In genomic region chr12:65882504-65882903, GRCh38 we compare ENCODE assay signal across 11 cellular contexts. TPM values are rescaled to one million over a fixed set of nuclear protein-coding genes. Genes with fewer than 3 reads are reported as not detected.
DNase-seq lines count a peak whose midpoint lies in the region; ATAC-seq and TF ChIP-seq lines count a peak whose summit lies in the region.
"Had no signal": no experiment of that assay in that cellular context is flagged by ENCODE, and none has a peak within 500 bp of the region (broad histone marks: within the 10 kb centered on the region; RNA-seq: fewer than 3 reads in every experiment).

No MANE protein-coding gene starts in this region.

- no peak for TF ChIP-seq EP300 in SK-N-SH (IDR thresholded peaks at IDR 0.05; ENCODE audit: borderline replicate concordance in 1 of 2, low read depth in 1 of 2, low read length in 1 of 2)
- no peak for TF ChIP-seq EP300 in upper lobe of left lung (IDR thresholded peaks at IDR 0.05)

- peaks cover 65% of the 10 kb centered on the region for H3K4me1 Mint-ChIP-seq in WTC11
- H3K4me1 Mint-ChIP-seq in natural killer cell treated with Interleukin-12 subunit alpha and Interleukin-12 subunit beta and Interleukin-15 and Interleukin-18, amount 100 ng/mL, for 72 hours (ENCODE audit: low read depth in 2 of 2) = peaks cover 0 to 19% of the 10 kb centered on the region in 2 donors

- CTCF ChIA-PET in SK-N-SH (lab: Yijun Ruan, JAX) = interaction anchor here (1.0 kb wide), 1 partner anchor 9 kb away, joined by 3 read pairs; no protein-coding TSS in a partner anchor
- CTCF ChIA-PET in WTC11 (lab: Charles Lee) = interaction anchor here (0.7 to 2.1 kb wide), 5 partner anchors 11 to 326 kb away, joined by 3 to 11 read pairs (median 5); no protein-coding TSS in a partner anchor

- no peak for TF ChIP-seq CTCF in SK-N-SH (IDR thresholded peaks at IDR 0.05)
- no peak for TF ChIP-seq CTCF in choroid plexus epithelial cell (conservative IDR thresholded peaks at IDR 0.05; ENCODE audit: low read depth, low read length)
- no peak for TF ChIP-seq CTCF in upper lobe of left lung (IDR thresholded peaks at IDR 0.05)
- no peak for TF ChIP-seq CTCF in WTC11 (IDR thresholded peaks at IDR 0.05)

- H3K9me2 ChIP-seq in SK-N-SH = no peaks in the 10 kb centered on the region

- H3K27me3 ChIP-seq in SK-N-SH (ENCODE audit: insufficient read depth) = no peaks in the 10 kb centered on the region
- no peaks in the 10 kb centered on the region for H3K27me3 ChIP-seq in muscle layer of duodenum (ENCODE audit: low read depth, low read length)
- no peaks in the 10 kb centered on the region for H3K27me3 ChIP-seq in upper lobe of left lung

- no peak overlapping the region for H2AFZ ChIP-seq in SK-N-SH (ENCODE audit: low read depth)

- no peak for TF ChIP-seq RAD21 in SK-N-SH (IDR thresholded peaks at IDR 0.05; ENCODE audit: low read length)

- H3K4me1 ChIP-seq in SK-N-SH (ENCODE audit: control insufficient read depth in 1 of 2, insufficient read depth in 2 of 2, low read depth in 1 of 2, low read length in 1 of 2) (peaks cover 0 to 69% of the 10 kb centered on the region in 2 experiments), muscle layer of duodenum (ENCODE audit: control insufficient read depth in 1 of 2, insufficient read depth in 2 of 2, low read length in 2 of 2) (peaks cover 13 to 18% of the 10 kb centered on the region in 2 donors), upper lobe of left lung (peaks cover 11 to 24% (median 18%) of the 10 kb centered on the region in 4 donors)

- H3K27ac ChIP-seq in SK-N-SH (ENCODE audit: low read depth in 2 of 2, low read length in 1 of 2) (peak overlapping the region; percentile 79 to 100), muscle layer of duodenum (ENCODE audit: low read length) (no peak overlapping the region), upper lobe of left lung (peak overlapping the region; percentile 8 to 65 (median 45))

- H3K4me3 ChIP-seq in SK-N-SH (ENCODE audit: low read depth in 2 of 2, low read length in 1 of 2) = no peak overlapping the region
- peak overlapping the region; percentile 45 for H3K4me3 ChIP-seq in choroid plexus epithelial cell (ENCODE audit: low read depth, low read length)
- peak overlapping the region; percentile 58 to 59 for H3K4me3 ChIP-seq in muscle layer of duodenum (ENCODE audit: low read depth in 1 of 2, low read length in 2 of 2)
- H3K4me3 ChIP-seq in upper lobe of left lung = peak overlapping the region in 3 of 4 donors; percentile 20 to 35 (median 30)

- H3F3A ChIP-seq in SK-N-SH (replicated peaks; ENCODE audit: insufficient read depth) = peaks cover 86% of the 10 kb centered on the region

- peak overlapping the region; percentile 69 for H3K4me2 ChIP-seq in SK-N-SH

- H4K20me1 ChIP-seq in SK-N-SH (ENCODE audit: insufficient read depth) = peaks cover 49% of the 10 kb centered on the region

- H3K27me3 Mint-ChIP-seq in WTC11 (ENCODE audit: low read depth) = no peaks in the 10 kb centered on the region
- H3K27me3 Mint-ChIP-seq in natural killer cell treated with Interleukin-12 subunit alpha and Interleukin-12 subunit beta and Interleukin-15 and Interleukin-18, amount 100 ng/mL, for 72 hours = peaks cover 17 to 30% of the 10 kb centered on the region in 2 donors

- DNase-seq in SK-N-SH (no peak), choroid plexus epithelial cell (ENCODE audit: low read depth) (no peak), upper lobe of left lung (no peak), WTC11 (ENCODE audit: low spot score) (no peak)
- no peak for DNase-seq in natural killer cell treated with Interleukin-12 subunit alpha and Interleukin-12 subunit beta and Interleukin-15 and Interleukin-18, amount 100 ng/mL, for 72 hours (ENCODE audit: low spot score)
- DNase-seq: activated CD4-positive, alpha-beta T cell treated with anti-CD3 and anti-CD28 coated beads, Interleukin-2, amount 50 U/mL, for 4 hours; activated naive CD4-positive, alpha-beta T cell treated with anti-CD3 and anti-CD28 coated beads, Interleukin-2, amount 50 U/mL, for 16 hours; stimulated activated naive CD4-positive, alpha-beta T cell had no signal

- no peak; the same call in 2 of the 3 replicates for ATAC-seq in SK-N-SH treated with all-trans-retinoic acid at 6 μM for 48 hours
- no peak for ATAC-seq in upper lobe of left lung (ENCODE audit: low FRiP score in 2 of 2)
- ATAC-seq in HG03025 (IDR thresholded peaks at IDR 0.05; ENCODE audit: low FRiP score, unreplicated experiment) = no peak
- ATAC-seq in WTC11 = no peak
- ATAC-seq in natural killer cell treated with Interleukin-12 subunit alpha and Interleukin-12 subunit beta and Interleukin-15 and Interleukin-18, amount 100 ng/mL, for 72 hours = no peak

- peaks cover 0 to 32% of the 10 kb centered on the region in 2 experiments for H3K36me3 ChIP-seq in SK-N-SH (replicated peaks in 1 of 2; ENCODE audit: control insufficient read depth in 1 of 2, insufficient read depth in 2 of 2, low read length in 1 of 2)
- peaks cover 0 to 5% of the 10 kb centered on the region in 2 donors for H3K36me3 ChIP-seq in muscle layer of duodenum (ENCODE audit: control insufficient read depth in 1 of 2, insufficient read depth in 2 of 2, low read length in 2 of 2)
- H3K36me3 ChIP-seq in upper lobe of left lung = no peaks in the 10 kb centered on the region

- no peaks in the 10 kb centered on the region for H3K9me3 ChIP-seq in SK-N-SH
- no peaks in the 10 kb centered on the region for H3K9me3 ChIP-seq in muscle layer of duodenum (ENCODE audit: control insufficient read depth in 1 of 2, low read length in 2 of 2)
- no peaks in the 10 kb centered on the region for H3K9me3 ChIP-seq in upper lobe of left lung

- H3K79me2 ChIP-seq in SK-N-SH (ENCODE audit: insufficient read depth) = peaks cover 100% of the 10 kb centered on the region

- H3K27ac Mint-ChIP-seq in WTC11 = no peak overlapping the region; the same call in 1 of the 2 replicates
- H3K27ac Mint-ChIP-seq in natural killer cell treated with Interleukin-12 subunit alpha and Interleukin-12 subunit beta and Interleukin-15 and Interleukin-18, amount 100 ng/mL, for 72 hours = no peak overlapping the region

- H3K36me3 Mint-ChIP-seq in WTC11 = peaks cover 7% of the 10 kb centered on the region; the same call in 1 of the 2 replicates
- H3K36me3 Mint-ChIP-seq in natural killer cell treated with Interleukin-12 subunit alpha and Interleukin-12 subunit beta and Interleukin-15 and Interleukin-18, amount 100 ng/mL, for 72 hours = no peaks in the 10 kb centered on the region

- no peaks in the 10 kb centered on the region for H3K9me3 Mint-ChIP-seq in WTC11
- no peaks in the 10 kb centered on the region for H3K9me3 Mint-ChIP-seq in natural killer cell treated with Interleukin-12 subunit alpha and Interleukin-12 subunit beta and Interleukin-15 and Interleukin-18, amount 100 ng/mL, for 72 hours

- WGBS in SK-N-SH (ENCODE audit: low lambda C conversion rate) = 43% methylated on average over 3 of the region's 3 CpGs
- 43 to 51% methylated on average over 3 of the region's 3 CpGs for WGBS in upper lobe of left lung, 2 donors

- POLR2A ChIA-PET in SK-N-SH (lab: Yijun Ruan, JAX) (no interaction called here), WTC11 (lab: Charles Lee) (no interaction called here)

- TF ChIP-seq POLR2A in upper lobe of left lung (IDR thresholded peaks at IDR 0.05) = no peak

- no peak overlapping the region for H3K4me3 Mint-ChIP-seq in WTC11
- no peak overlapping the region for H3K4me3 Mint-ChIP-seq in natural killer cell treated with Interleukin-12 subunit alpha and Interleukin-12 subunit beta and Interleukin-15 and Interleukin-18, amount 100 ng/mL, for 72 hours

- H3K9ac ChIP-seq in SK-N-SH = peak overlapping the region; percentile 46; the same call in 1 of the 2 replicates

TF ChIP-seq in SK-N-SH, 30 proteins besides CTCF, POLR2A, EP300 and RAD21:
- TF ChIP-seq TCF12 (IDR thresholded peaks at IDR 0.05) = no peak
- TF ChIP-seq YY1 (IDR thresholded peaks at IDR 0.05; ENCODE audit: low read depth) = no peak
- TF ChIP-seq JUND (IDR thresholded peaks at IDR 0.05) = no peak
- no peak for TF ChIP-seq POLR2AphosphoS5 (IDR thresholded peaks at IDR 0.05; ENCODE audit: low read depth, low read length)
- no peak for TF ChIP-seq MXI1 (IDR thresholded peaks at IDR 0.05; ENCODE audit: low read depth, low read length)

TF ChIP-seq in SK-N-SH treated with all-trans-retinoic acid at 6 μM for 48 hours, 23 proteins besides CTCF, POLR2A, EP300 and RAD21 (continues in another document):
- no peak for TF ChIP-seq SNAI2 (CRISPR knock-in tag; IDR thresholded peaks at IDR 0.05)
- no peak for TF ChIP-seq ZFP3 (CRISPR knock-in tag; IDR thresholded peaks at IDR 0.05)
- no peak for TF ChIP-seq ZNF70 (CRISPR knock-in tag; IDR thresholded peaks at IDR 0.05)
- no peak for TF ChIP-seq CREB5 (CRISPR knock-in tag; IDR thresholded peaks at IDR 0.05; ENCODE audit: low read depth)

TF ChIP-seq in WTC11, 78 proteins besides CTCF, POLR2A, EP300 and RAD21 (continues in another document):
- TF ChIP-seq SP1 (CRISPR knock-in tag; conservative IDR thresholded peaks at IDR 0.05) = no peak
- no peak for TF ChIP-seq EMX1 (CRISPR knock-in tag; IDR thresholded peaks at IDR 0.05)
- no peak for TF ChIP-seq FOXP1 (CRISPR knock-in tag; IDR thresholded peaks at IDR 0.05; ENCODE audit: borderline replicate concordance)
- TF ChIP-seq ZNF138 (CRISPR knock-in tag; conservative IDR thresholded peaks at IDR 0.05) = no peak
- no peak for TF ChIP-seq FOXK1 (CRISPR knock-in tag; IDR thresholded peaks at IDR 0.05)
- TF ChIP-seq ATF3 (CRISPR knock-in tag; conservative IDR thresholded peaks at IDR 0.05) = no peak
- TF ChIP-seq ZSCAN18 (CRISPR knock-in tag; IDR thresholded peaks at IDR 0.05) = no peak
- TF ChIP-seq TP53 (CRISPR knock-in tag; IDR thresholded peaks at IDR 0.05) = no peak

RNA-seq across cellular contexts. Expression of gene HMGA2, which starts 58.2 kb away (rescaled TPM):
- 48.0 and 57.0 TPM in 2 replicates for polyA plus RNA-seq in SK-N-SH (2012; rRNA removed)
- 45.5 and 51.2 TPM in 2 replicates for polyA plus RNA-seq in SK-N-SH (2012; cell fraction: cytosol; rRNA removed)
- 98.5 and 146 TPM in 2 replicates for polyA plus RNA-seq in SK-N-SH (2012; cell fraction: nucleus; rRNA removed)
- 1 to 10 TPM in 1 of 6 donors, under 1 TPM in 3, not detected in 2; 0.30 to 1.1 (median 0.40) TPM for total RNA-seq in upper lobe of left lung
- total RNA-seq in WTC11 (2021) = 93.6 to 98.7 TPM (median 95.9 TPM) in 3 replicates
- total RNA-seq in natural killer cell treated with Interleukin-12 subunit alpha and Interleukin-12 subunit beta and Interleukin-15 and Interleukin-18, amount 100 ng/mL, for 72 hours = not detected

Comparison
In these comparisons a context has a peak if more than half of its experiments do, and no peak if none do; other contexts are left out.
1. H3K4me3 ChIP-seq: peak in choroid plexus epithelial cell (single experiment), muscle layer of duodenum (2 of 2) and upper lobe of left lung (3 of 4); none in SK-N-SH (0 of 2).
2. RNA of gene HMGA2, which starts 58.2 kb away (total RNA-seq): 93.6 to 98.7 TPM in WTC11; 0.30 to 1.1 TPM in upper lobe of left lung and not detected in natural killer cell treated with Interleukin-12 subunit alpha and Interleukin-12 subunit beta and Interleukin-15 and Interleukin-18, amount 100 ng/mL, for 72 hours; every median in the first group is over 10 times any median in the second.